Comparison of ENCODE assay signal across 23 cellular contexts in the genomic region with DNA sequence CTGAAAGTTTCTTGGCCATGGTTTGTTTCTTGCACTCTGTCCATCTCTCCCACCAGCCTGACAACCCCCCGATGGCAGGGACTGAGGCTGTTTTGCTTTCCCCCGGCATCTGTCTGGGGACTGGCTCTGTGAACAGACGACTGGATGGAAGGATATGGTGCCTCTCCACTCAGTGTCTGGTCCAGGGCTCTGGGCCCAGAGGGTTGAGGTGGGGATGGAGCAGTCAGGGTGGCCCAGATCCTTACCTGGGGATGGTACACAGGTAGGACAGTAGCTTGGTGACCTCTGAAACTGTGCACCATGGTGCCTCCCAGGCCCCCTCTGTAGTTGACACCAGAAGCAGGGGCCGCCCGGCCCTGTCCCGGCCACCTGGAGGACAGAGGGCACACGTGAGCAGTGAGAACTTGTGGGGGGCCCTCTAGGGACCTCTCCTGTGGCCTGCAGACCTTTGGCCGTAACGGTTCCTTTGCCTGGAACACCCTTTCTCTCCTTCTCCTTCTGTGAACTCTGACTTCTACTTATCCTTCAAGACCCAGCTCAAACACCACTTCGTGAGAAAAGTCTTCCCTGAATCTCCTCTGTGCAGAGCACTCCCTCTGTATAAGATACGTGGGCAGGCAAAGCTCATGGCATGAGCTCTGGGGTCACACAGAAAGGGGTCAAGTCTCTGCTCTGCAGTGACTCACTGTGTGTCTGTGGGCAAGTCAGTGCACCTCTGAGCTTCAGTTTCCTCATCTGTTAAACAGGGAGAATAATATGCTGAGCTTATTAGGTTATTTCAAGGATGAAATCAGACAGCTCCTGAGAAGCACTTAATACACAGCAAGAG. TPM values are rescaled to one million over a fixed set of nuclear protein-coding genes. Genes with fewer than 3 reads are reported as not detected.
DNase-seq lines count a peak whose midpoint lies in the region; ATAC-seq, FAIRE-seq and TF ChIP-seq lines count a peak whose summit lies in the region.
"Had no signal": no experiment of that assay in that cellular context is flagged by ENCODE, and none has a peak within 500 bp of the region (broad histone marks: within the 10 kb centered on the region; RNA-seq: fewer than 3 reads in every experiment).

No MANE protein-coding gene starts in this region.

- H3K27me3 Mint-ChIP-seq in nephron (ENCODE audit: low read depth) (no peaks in the 10 kb centered on the region), progenitor cell of endocrine pancreas (no peaks in the 10 kb centered on the region)
- H3K27me3 Mint-ChIP-seq in activated CD8-positive, alpha-beta memory T cell treated with anti-CD3 and anti-CD28 coated beads, Interleukin-2, amount 10 ng/mL, durations not matched to agents 7 days and 5 days, result peaks cover 14% of the 10 kb centered on the region

- H3K4me3 ChIP-seq in HL-60 (replicated peaks; ENCODE audit: insufficient read depth, low read length) (no peak overlapping the region), K562 (no peak overlapping the region)
- H3K4me3 ChIP-seq: smooth muscle cell, upper lobe of left lung had no signal

- no peak overlapping the region for H2AFZ ChIP-seq in K562 (ENCODE audit: low read depth, low read length)

- no peaks in the 10 kb centered on the region for H3K9me3 ChIP-seq in K562 (replicated peaks; ENCODE audit: control insufficient read depth, insufficient read depth, low read depth, low read length)
- H3K9me3 ChIP-seq: upper lobe of left lung had no signal

- in situ Hi-C loops in K562 (cut with MboI), result no loop called here

- no peak for FAIRE-seq in K562 (lab: Jason Lieb, UNC)
- FAIRE-seq: frontal cortex, GM12892 had no signal

- H3K36me3 Mint-ChIP-seq in nephron (ENCODE audit: low read depth), result no peaks in the 10 kb centered on the region
- no peaks in the 10 kb centered on the region for H3K36me3 Mint-ChIP-seq in progenitor cell of endocrine pancreas (ENCODE audit: insufficient read depth)
- H3K36me3 Mint-ChIP-seq in activated CD8-positive, alpha-beta memory T cell treated with anti-CD3 and anti-CD28 coated beads, Interleukin-2, amount 10 ng/mL, durations not matched to agents 7 days and 5 days, result no peaks in the 10 kb centered on the region
- H3K36me3 Mint-ChIP-seq: CD8-positive, alpha-beta T cell; naive B cell had no signal

- H3K4me1 Mint-ChIP-seq in nephron (peaks cover 6% of the 10 kb centered on the region), progenitor cell of endocrine pancreas (ENCODE audit: low read depth) (no peaks in the 10 kb centered on the region)
- H3K4me1 Mint-ChIP-seq in activated CD8-positive, alpha-beta memory T cell treated with anti-CD3 and anti-CD28 coated beads, Interleukin-2, amount 10 ng/mL, durations not matched to agents 7 days and 5 days, result peaks cover 10% of the 10 kb centered on the region

- ATAC-seq in K562, result peak; percentile 28; the same call in 1 of the 3 replicates
- ATAC-seq in activated CD8-positive, alpha-beta memory T cell treated with anti-CD3 and anti-CD28 coated beads, Interleukin-2, amount 10 ng/mL, durations not matched to agents 7 days and 5 days, result no peak
- ATAC-seq in GM21786 (IDR thresholded peaks at IDR 0.05; ENCODE audit: unreplicated experiment), result no peak
- ATAC-seq: CD8-positive, alpha-beta T cell had no signal

- intact Hi-C loops in K562 (cut with micrococcal nuclease), result no loop called here

- POLR2A ChIA-PET in K562 (lab: Yijun Ruan, JAX), result interaction anchor here (1.3 kb wide), 1 partner anchor 10 kb away, joined by 3 read pairs; no protein-coding TSS in a partner anchor

- H3K79me2 ChIP-seq in K562 (ENCODE audit: control insufficient read depth, insufficient read depth, low read length), result no peaks in the 10 kb centered on the region

- no peaks in the 10 kb centered on the region for H3K4me1 ChIP-seq in K562 (replicated peaks in 1 of 2; ENCODE audit: control insufficient read depth in 2 of 2, insufficient read depth in 2 of 2, low read length in 2 of 2)
- H3K4me1 ChIP-seq: upper lobe of left lung had no signal

- TF ChIP-seq CTCF in HL-60 (IDR thresholded peaks at IDR 0.05; ENCODE audit: insufficient read depth, low read length) (no peak), K562 (IDR thresholded peaks at IDR 0.05 in 2 of 3, conservative IDR thresholded peaks at IDR 0.05 in 1 of 3; ENCODE audit: insufficient read depth in 2 of 3, low read depth in 1 of 3, low read length in 3 of 3) (no peak), nephron (IDR thresholded peaks at IDR 0.05; ENCODE audit: unreplicated experiment in 3 of 3) (no peak), progenitor cell of endocrine pancreas (IDR thresholded peaks at IDR 0.05; ENCODE audit: unreplicated experiment) (no peak)

- H3K4me2 ChIP-seq in K562 (ENCODE audit: insufficient read depth, low read length), result no peak overlapping the region
- H3K4me2 ChIP-seq: smooth muscle cell had no signal

- TF ChIP-seq RAD21 in K562 (CRISPR knock-in tag; conservative IDR thresholded peaks at IDR 0.05 in 1 of 2, IDR thresholded peaks at IDR 0.05 in 1 of 2), result no peak

- under 1% methylated on average over 11 of the region's 11 CpGs for WGBS in K562 (ENCODE audit: insufficient coverage, low coverage, missing lambda C conversion rate)

- no peak overlapping the region for H3K9ac ChIP-seq in K562 (ENCODE audit: insufficient read depth in 1 of 2, low read depth in 2 of 2, low read length in 2 of 2)

- 0 out of 2 replicates have a peak overlapping the region, but pooled peaks have one; percentile 21 for H3K27ac ChIP-seq in HL-60 (replicated peaks)
- H3K27ac ChIP-seq in K562 (ENCODE audit: extremely low read depth, low read depth, low read length), result no peak overlapping the region
- H3K27ac ChIP-seq: upper lobe of left lung had no signal

- DNase-seq in EL, result peak; percentile 40
- no peak for DNase-seq in HL-60 (ENCODE audit: low read depth in 1 of 2, low spot score in 1 of 2)
- no peak for DNase-seq in K562 (ENCODE audit: extremely low read depth in 1 of 4, low spot score in 3 of 4)
- no peak for DNase-seq in progenitor cell of endocrine pancreas (ENCODE audit: low spot score, unreplicated experiment)
- no peak for DNase-seq in activated CD8-positive, alpha-beta memory T cell treated with anti-CD3 and anti-CD28 coated beads, Interleukin-2, amount 10 ng/mL, durations not matched to agents 7 days and 5 days
- DNase-seq in dedifferentiated amniotic fluid mesenchymal stem cell (ENCODE audit: extremely low spot score), result no peak
- DNase-seq: activated CD4-positive, alpha-beta T cell treated with anti-CD3 and anti-CD28 coated beads, Interleukin-2, amount 10 ng/mL, durations not matched to agents 24 days and 14 days; CD8-positive, alpha-beta T cell; DMS79; GOT3; naive B cell; NCI-H1048; NCI-H2081 treated with DMSO at 0.1 percent for 48 hours; NCI-H510A; SHP77; stimulated activated CD4-positive, alpha-beta T cell treated with anti-CD3 and anti-CD28 coated beads, Interleukin-4, amount 100 ng/mL, for 24 hours; upper lobe of left lung had no signal

- peak overlapping the region in 2 of 3 experiments; percentile 29 to 44 for H3K27ac Mint-ChIP-seq in nephron
- H3K27ac Mint-ChIP-seq in progenitor cell of endocrine pancreas, result no peak overlapping the region
- H3K27ac Mint-ChIP-seq in activated CD8-positive, alpha-beta memory T cell treated with anti-CD3 and anti-CD28 coated beads, Interleukin-2, amount 10 ng/mL, durations not matched to agents 7 days and 5 days, result no peak overlapping the region
- H3K27ac Mint-ChIP-seq: activated CD4-positive, alpha-beta T cell treated with anti-CD3 and anti-CD28 coated beads, Interleukin-2, amount 10 ng/mL, durations not matched to agents 24 days and 14 days; CD8-positive, alpha-beta T cell; naive B cell; stimulated activated naive CD8-positive, alpha-beta T cell treated with anti-CD3 and anti-CD28 coated beads, Interleukin-15, Interleukin-2, amounts not matched to agents 100 ng/mL and 50 ng/mL, for 24 hours had no signal

- H3K36me3 ChIP-seq in K562 (ENCODE audit: control insufficient read depth, insufficient read depth, low read length), result no peaks in the 10 kb centered on the region
- H3K36me3 ChIP-seq: upper lobe of left lung had no signal

- H4K20me1 ChIP-seq in K562 (replicated peaks; ENCODE audit: control insufficient read depth, insufficient read depth, low read length), result no peaks in the 10 kb centered on the region

- BruUV-seq in K562 (replicated peaks; lab: Mats Ljungman, UMichigan), result no TSS peak

- no peaks in the 10 kb centered on the region for H3K9me1 ChIP-seq in K562 (ENCODE audit: control insufficient read depth, insufficient read depth, low read length)

- no peaks in the 10 kb centered on the region for H3K27me3 ChIP-seq in HL-60 (ENCODE audit: insufficient read depth, poor library complexity, severe bottlenecking)
- H3K27me3 ChIP-seq in K562 (ENCODE audit: control insufficient read depth in 2 of 2, insufficient read depth in 2 of 2, low read length in 2 of 2), result peaks cover 4 to 37% of the 10 kb centered on the region in 2 experiments; a peak in 3 of 5 replicates
- H3K27me3 ChIP-seq: upper lobe of left lung had no signal

- H3K4me3 Mint-ChIP-seq in nephron, result no peak overlapping the region
- H3K4me3 Mint-ChIP-seq in progenitor cell of endocrine pancreas (ENCODE audit: low read depth), result no peak overlapping the region
- no peak overlapping the region for H3K4me3 Mint-ChIP-seq in activated CD8-positive, alpha-beta memory T cell treated with anti-CD3 and anti-CD28 coated beads, Interleukin-2, amount 10 ng/mL, durations not matched to agents 7 days and 5 days
- H3K4me3 Mint-ChIP-seq: activated CD4-positive, alpha-beta T cell treated with anti-CD3 and anti-CD28 coated beads, Interleukin-2, amount 10 ng/mL, durations not matched to agents 24 days and 14 days; CD8-positive, alpha-beta T cell; naive B cell; stimulated activated naive CD8-positive, alpha-beta T cell treated with anti-CD3 and anti-CD28 coated beads, Interleukin-15, Interleukin-2, amounts not matched to agents 100 ng/mL and 50 ng/mL, for 24 hours had no signal

- no peak for TF ChIP-seq EP300 in K562 (IDR thresholded peaks at IDR 0.05; ENCODE audit: low read length)

- CTCF ChIA-PET in K562 (lab: Yijun Ruan, JAX; ENCODE audit: low intra/inter-chr PET ratio), result no interaction called here
- CTCF ChIA-PET in activated CD8-positive, alpha-beta memory T cell treated with anti-CD3 and anti-CD28 coated beads, Interleukin-2, amount 10 ng/mL, durations not matched to agents 7 days and 5 days (lab: Charles Lee), result interaction anchor here (1.0 to 2.1 kb wide), 3 partner anchors 9 to 177 kb away, joined by 4 to 21 read pairs (median 5); no protein-coding TSS in a partner anchor

- TF ChIP-seq POLR2A in K562 (conservative IDR thresholded peaks at IDR 0.05), result no peak

- no peaks in the 10 kb centered on the region for H3K9me3 Mint-ChIP-seq in nephron
- H3K9me3 Mint-ChIP-seq in progenitor cell of endocrine pancreas (ENCODE audit: low read depth), result no peaks in the 10 kb centered on the region
- H3K9me3 Mint-ChIP-seq in activated CD8-positive, alpha-beta memory T cell treated with anti-CD3 and anti-CD28 coated beads, Interleukin-2, amount 10 ng/mL, durations not matched to agents 7 days and 5 days (ENCODE audit: low read depth), result no peaks in the 10 kb centered on the region
- H3K9me3 Mint-ChIP-seq: activated CD4-positive, alpha-beta T cell treated with anti-CD3 and anti-CD28 coated beads, Interleukin-2, amount 10 ng/mL, durations not matched to agents 24 days and 14 days; CD8-positive, alpha-beta T cell; naive B cell; stimulated activated naive CD8-positive, alpha-beta T cell treated with anti-CD3 and anti-CD28 coated beads, Interleukin-15, Interleukin-2, amounts not matched to agents 100 ng/mL and 50 ng/mL, for 24 hours had no signal

RNA-seq across cellular contexts. Expression of a gene that starts 29.4 kb away (rescaled TPM):
- not detected in 2 replicates for total RNA-seq in K562 (2011; cell fraction: chromatin; rRNA removed; ENCODE audit: low replicate concordance)
- total RNA-seq in K562 (2011; cell fraction: nucleolus; rRNA removed), result not detected in 2 replicates
- total RNA-seq in K562 (2011; cell fraction: nucleoplasm; rRNA removed), result not detected in 2 replicates
- not detected in 2 replicates for total RNA-seq in K562 (2014; rRNA removed)
- total RNA-seq in K562 (2014; rRNA removed; fragmentation: Illumina TruSeq; extraction: Trizol), result not detected in 2 replicates
- not detected in 2 replicates for total RNA-seq in K562 (2015; rRNA removed; fragmentation: Illumina TruSeq; extraction: Trizol)
- not detected in 2 replicates for total RNA-seq in K562 (2021)
- polyA plus RNA-seq in K562 (2011; rRNA removed), result not detected in 2 replicates
- not detected in 2 replicates for polyA plus RNA-seq in K562 (2011; cell fraction: cytosol; rRNA removed)
- not detected in 2 replicates for polyA plus RNA-seq in K562 (2011; cell fraction: nucleus; rRNA removed)
- 0.11 TPM in 1 of 2 replicates, not detected in the other for polyA plus RNA-seq in K562 (2012)
- polyA plus RNA-seq in K562 (2014; fragmentation: Illumina TruSeq; extraction: Trizol), result not detected in 2 replicates
- not detected for polyA plus RNA-seq in K562 (2014; fragmentation: Nextera tagmentation; extraction: Ambion mirVana)
- polyA plus RNA-seq in K562 (2014; rRNA removed), result 0.12 TPM in 1 of 2 replicates, not detected in the other
- polyA minus RNA-seq in K562 (2011; rRNA and poly(A)+ RNA removed), result not detected in 2 replicates
- polyA minus RNA-seq in K562 (2011; cell fraction: cytosol; rRNA and poly(A)+ RNA removed), result not detected in 2 replicates
- not detected in 2 replicates for polyA minus RNA-seq in K562 (2011; cell fraction: nucleus; rRNA and poly(A)+ RNA removed)
- total RNA-seq in progenitor cell of endocrine pancreas, result 0.16 and 0.29 TPM in 2 replicates
- total RNA-seq in activated CD8-positive, alpha-beta memory T cell treated with anti-CD3 and anti-CD28 coated beads, Interleukin-2, amount 10 ng/mL, durations not matched to agents 7 days and 5 days, result not detected
- total RNA-seq: activated CD4-positive, alpha-beta T cell treated with anti-CD3 and anti-CD28 coated beads, Interleukin-2, amount 10 ng/mL, durations not matched to agents 24 days and 14 days; CD8-positive, alpha-beta T cell; smooth muscle cell had no signal

Comparison
In these comparisons a context has a peak if more than half of its experiments do, and no peak if none do; other contexts are left out.
1. H3K27ac Mint-ChIP-seq: peak in nephron (2 of 3); none in progenitor cell of endocrine pancreas (single experiment) and activated CD8-positive, alpha-beta memory T cell treated with anti-CD3 and anti-CD28 coated beads, Interleukin-2, amount 10 ng/mL, durations not matched to agents 7 days and 5 days (single experiment).